ENCODE assay signal across 1 cellular context in the genomic region with DNA sequence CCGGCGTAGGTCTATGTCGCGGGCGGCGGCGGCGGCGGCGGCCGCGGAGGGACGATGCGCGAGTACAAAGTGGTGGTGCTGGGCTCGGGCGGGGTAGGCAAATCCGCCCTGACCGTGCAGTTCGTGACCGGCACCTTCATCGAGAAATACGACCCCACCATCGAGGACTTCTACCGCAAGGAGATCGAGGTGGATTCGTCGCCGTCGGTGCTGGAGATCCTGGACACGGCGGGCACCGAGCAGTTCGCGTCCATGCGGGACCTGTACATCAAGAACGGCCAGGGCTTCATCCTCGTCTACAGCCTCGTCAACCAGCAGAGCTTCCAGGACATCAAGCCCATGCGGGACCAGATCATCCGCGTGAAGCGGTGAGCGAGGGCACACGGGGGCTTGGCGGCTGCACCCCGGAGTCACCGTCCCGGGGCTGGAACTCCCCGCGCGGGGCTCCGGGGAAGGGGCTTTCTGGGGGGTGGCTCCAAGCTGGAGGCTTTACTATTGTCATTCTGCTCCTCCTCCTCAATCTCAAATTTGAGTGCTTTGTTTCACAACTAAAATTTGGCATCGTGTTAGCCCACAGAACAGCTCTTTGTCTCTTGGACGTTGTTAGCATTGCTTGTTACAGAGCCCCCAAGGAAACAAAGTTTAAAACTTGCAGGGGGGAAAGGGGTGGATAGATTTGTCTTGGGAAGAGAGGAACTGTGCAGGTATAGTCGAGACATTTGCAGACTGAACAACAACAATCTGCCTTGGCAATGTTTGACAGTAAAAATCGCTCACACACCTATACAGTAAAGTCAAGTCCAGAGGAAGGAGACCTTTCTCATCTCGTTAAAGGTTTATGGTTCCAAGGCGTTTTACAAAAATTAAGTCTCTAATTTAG.
TF ChIP-seq lines count a peak whose summit lies in the region.

No MANE protein-coding gene starts in this region.

TF ChIP-seq in HepG2, 621 proteins besides CTCF, POLR2A, EP300 and RAD21 (continued from another document and continues in another):
- TF ChIP-seq, protein P1, sequence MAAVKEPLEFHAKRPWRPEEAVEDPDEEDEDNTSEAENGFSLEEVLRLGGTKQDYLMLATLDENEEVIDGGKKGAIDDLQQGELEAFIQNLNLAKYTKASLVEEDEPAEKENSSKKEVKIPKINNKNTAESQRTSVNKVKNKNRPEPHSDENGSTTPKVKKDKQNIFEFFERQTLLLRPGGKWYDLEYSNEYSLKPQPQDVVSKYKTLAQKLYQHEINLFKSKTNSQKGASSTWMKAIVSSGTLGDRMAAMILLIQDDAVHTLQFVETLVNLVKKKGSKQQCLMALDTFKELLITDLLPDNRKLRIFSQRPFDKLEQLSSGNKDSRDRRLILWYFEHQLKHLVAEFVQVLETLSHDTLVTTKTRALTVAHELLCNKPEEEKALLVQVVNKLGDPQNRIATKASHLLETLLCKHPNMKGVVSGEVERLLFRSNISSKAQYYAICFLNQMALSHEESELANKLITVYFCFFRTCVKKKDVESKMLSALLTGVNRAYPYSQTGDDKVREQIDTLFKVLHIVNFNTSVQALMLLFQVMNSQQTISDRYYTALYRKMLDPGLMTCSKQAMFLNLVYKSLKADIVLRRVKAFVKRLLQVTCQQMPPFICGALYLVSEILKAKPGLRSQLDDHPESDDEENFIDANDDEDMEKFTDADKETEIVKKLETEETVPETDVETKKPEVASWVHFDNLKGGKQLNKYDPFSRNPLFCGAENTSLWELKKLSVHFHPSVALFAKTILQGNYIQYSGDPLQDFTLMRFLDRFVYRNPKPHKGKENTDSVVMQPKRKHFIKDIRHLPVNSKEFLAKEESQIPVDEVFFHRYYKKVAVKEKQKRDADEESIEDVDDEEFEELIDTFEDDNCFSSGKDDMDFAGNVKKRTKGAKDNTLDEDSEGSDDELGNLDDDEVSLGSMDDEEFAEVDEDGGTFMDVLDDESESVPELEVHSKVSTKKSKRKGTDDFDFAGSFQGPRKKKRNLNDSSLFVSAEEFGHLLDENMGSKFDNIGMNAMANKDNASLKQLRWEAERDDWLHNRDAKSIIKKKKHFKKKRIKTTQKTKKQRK (IDR thresholded peaks at IDR 0.05; ENCODE audit: low read length), result no peak
- no peak for TF ChIP-seq NFIC (IDR thresholded peaks at IDR 0.05; ENCODE audit: low read length)
- no peak for TF ChIP-seq SRSF9 (IDR thresholded peaks at IDR 0.05; ENCODE audit: borderline replicate concordance, insufficient read depth, low read depth, low read length, poor library complexity, severe bottlenecking)
- TF ChIP-seq POLR2AphosphoS5 (IDR thresholded peaks at IDR 0.05; ENCODE audit: low read depth, low read length), result no peak
- TF ChIP-seq DNMT1 (CRISPR knock-in tag; IDR thresholded peaks at IDR 0.05), result no peak
- TF ChIP-seq, protein P2, sequence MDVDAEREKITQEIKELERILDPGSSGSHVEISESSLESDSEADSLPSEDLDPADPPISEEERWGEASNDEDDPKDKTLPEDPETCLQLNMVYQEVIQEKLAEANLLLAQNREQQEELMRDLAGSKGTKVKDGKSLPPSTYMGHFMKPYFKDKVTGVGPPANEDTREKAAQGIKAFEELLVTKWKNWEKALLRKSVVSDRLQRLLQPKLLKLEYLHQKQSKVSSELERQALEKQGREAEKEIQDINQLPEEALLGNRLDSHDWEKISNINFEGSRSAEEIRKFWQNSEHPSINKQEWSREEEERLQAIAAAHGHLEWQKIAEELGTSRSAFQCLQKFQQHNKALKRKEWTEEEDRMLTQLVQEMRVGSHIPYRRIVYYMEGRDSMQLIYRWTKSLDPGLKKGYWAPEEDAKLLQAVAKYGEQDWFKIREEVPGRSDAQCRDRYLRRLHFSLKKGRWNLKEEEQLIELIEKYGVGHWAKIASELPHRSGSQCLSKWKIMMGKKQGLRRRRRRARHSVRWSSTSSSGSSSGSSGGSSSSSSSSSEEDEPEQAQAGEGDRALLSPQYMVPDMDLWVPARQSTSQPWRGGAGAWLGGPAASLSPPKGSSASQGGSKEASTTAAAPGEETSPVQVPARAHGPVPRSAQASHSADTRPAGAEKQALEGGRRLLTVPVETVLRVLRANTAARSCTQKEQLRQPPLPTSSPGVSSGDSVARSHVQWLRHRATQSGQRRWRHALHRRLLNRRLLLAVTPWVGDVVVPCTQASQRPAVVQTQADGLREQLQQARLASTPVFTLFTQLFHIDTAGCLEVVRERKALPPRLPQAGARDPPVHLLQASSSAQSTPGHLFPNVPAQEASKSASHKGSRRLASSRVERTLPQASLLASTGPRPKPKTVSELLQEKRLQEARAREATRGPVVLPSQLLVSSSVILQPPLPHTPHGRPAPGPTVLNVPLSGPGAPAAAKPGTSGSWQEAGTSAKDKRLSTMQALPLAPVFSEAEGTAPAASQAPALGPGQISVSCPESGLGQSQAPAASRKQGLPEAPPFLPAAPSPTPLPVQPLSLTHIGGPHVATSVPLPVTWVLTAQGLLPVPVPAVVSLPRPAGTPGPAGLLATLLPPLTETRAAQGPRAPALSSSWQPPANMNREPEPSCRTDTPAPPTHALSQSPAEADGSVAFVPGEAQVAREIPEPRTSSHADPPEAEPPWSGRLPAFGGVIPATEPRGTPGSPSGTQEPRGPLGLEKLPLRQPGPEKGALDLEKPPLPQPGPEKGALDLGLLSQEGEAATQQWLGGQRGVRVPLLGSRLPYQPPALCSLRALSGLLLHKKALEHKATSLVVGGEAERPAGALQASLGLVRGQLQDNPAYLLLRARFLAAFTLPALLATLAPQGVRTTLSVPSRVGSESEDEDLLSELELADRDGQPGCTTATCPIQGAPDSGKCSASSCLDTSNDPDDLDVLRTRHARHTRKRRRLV (CRISPR knock-in tag; IDR thresholded peaks at IDR 0.05), result no peak
- TF ChIP-seq ZNF329 (CRISPR knock-in tag; IDR thresholded peaks at IDR 0.05; ENCODE audit: low read depth), result 0 out of 2 replicates have a peak, but pooled peaks have one; percentile 14
- TF ChIP-seq RFXANK (CRISPR knock-in tag; IDR thresholded peaks at IDR 0.05), result no peak
- no peak for TF ChIP-seq ZNF616 (CRISPR knock-in tag; IDR thresholded peaks at IDR 0.05; ENCODE audit: low read depth)
- TF ChIP-seq, protein P3, sequence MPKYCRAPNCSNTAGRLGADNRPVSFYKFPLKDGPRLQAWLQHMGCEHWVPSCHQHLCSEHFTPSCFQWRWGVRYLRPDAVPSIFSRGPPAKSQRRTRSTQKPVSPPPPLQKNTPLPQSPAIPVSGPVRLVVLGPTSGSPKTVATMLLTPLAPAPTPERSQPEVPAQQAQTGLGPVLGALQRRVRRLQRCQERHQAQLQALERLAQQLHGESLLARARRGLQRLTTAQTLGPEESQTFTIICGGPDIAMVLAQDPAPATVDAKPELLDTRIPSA (CRISPR knock-in tag; IDR thresholded peaks at IDR 0.05; ENCODE audit: borderline replicate concordance), result no peak
- TF ChIP-seq TCF7 (IDR thresholded peaks at IDR 0.05; ENCODE audit: low read depth), result no peak
- no peak for TF ChIP-seq PCBP2 (optimal IDR thresholded peaks at IDR 0.05; ENCODE audit: low read depth, low read length, poor library complexity, severe bottlenecking)
- TF ChIP-seq ZBTB8A (CRISPR knock-in tag; IDR thresholded peaks at IDR 0.05; ENCODE audit: borderline replicate concordance, low read depth), result no peak
- TF ChIP-seq ZNF326 (CRISPR knock-in tag; IDR thresholded peaks at IDR 0.05; ENCODE audit: borderline replicate concordance), result no peak
- no peak for TF ChIP-seq CHD2 (IDR thresholded peaks at IDR 0.05; ENCODE audit: low read depth, low read length)
- no peak for TF ChIP-seq SPEN (CRISPR knock-in tag; IDR thresholded peaks at IDR 0.05; ENCODE audit: low read depth)
- TF ChIP-seq SAP130 (CRISPR knock-in tag; IDR thresholded peaks at IDR 0.05; ENCODE audit: low read depth), result peak; percentile 28; the same call in 1 of the 2 replicates
- no peak for TF ChIP-seq ZBTB1 (CRISPR knock-in tag; IDR thresholded peaks at IDR 0.05; ENCODE audit: borderline replicate concordance)
- no peak for TF ChIP-seq SKI (IDR thresholded peaks at IDR 0.05; ENCODE audit: partially characterized antibody)
- no peak for TF ChIP-seq PRDM15 (CRISPR knock-in tag; IDR thresholded peaks at IDR 0.05)
- TF ChIP-seq NR2F1 (CRISPR knock-in tag; IDR thresholded peaks at IDR 0.05), result no peak
- TF ChIP-seq SP4 (CRISPR knock-in tag; IDR thresholded peaks at IDR 0.05), result 0 out of 2 replicates have a peak, but pooled peaks have one; percentile 36
- TF ChIP-seq HNRNPLL (IDR thresholded peaks at IDR 0.05; ENCODE audit: low read depth, low read length, poor library complexity, severe bottlenecking), result peak; percentile 56
- no peak for TF ChIP-seq HDAC2 (CRISPR knock-in tag; IDR thresholded peaks at IDR 0.05)
- TF ChIP-seq KLF11 (CRISPR knock-in tag; IDR thresholded peaks at IDR 0.05), result no peak
- TF ChIP-seq NPAS2 (CRISPR knock-in tag; IDR thresholded peaks at IDR 0.05; ENCODE audit: borderline replicate concordance), result no peak
- no peak for TF ChIP-seq NFATC3 (CRISPR knock-in tag; IDR thresholded peaks at IDR 0.05)
- no peak for TF ChIP-seq POLR2AphosphoS2 (IDR thresholded peaks at IDR 0.05; ENCODE audit: low read depth, low read length)
- no peak for TF ChIP-seq SNAI1 (CRISPR knock-in tag; IDR thresholded peaks at IDR 0.05; ENCODE audit: borderline replicate concordance)
- TF ChIP-seq MED8 (CRISPR knock-in tag; IDR thresholded peaks at IDR 0.05; ENCODE audit: insufficient replicate concordance), result no peak
- no peak for TF ChIP-seq KDM6A (CRISPR knock-in tag; IDR thresholded peaks at IDR 0.05; ENCODE audit: low read depth)
- no peak for TF ChIP-seq MAFG (CRISPR knock-in tag; IDR thresholded peaks at IDR 0.05)
- TF ChIP-seq JARID2 (CRISPR knock-in tag; IDR thresholded peaks at IDR 0.05; ENCODE audit: insufficient replicate concordance), result no peak
- TF ChIP-seq ZNF331 (CRISPR knock-in tag; IDR thresholded peaks at IDR 0.05), result no peak
- no peak for TF ChIP-seq ZNF431 (CRISPR knock-in tag; IDR thresholded peaks at IDR 0.05; ENCODE audit: borderline replicate concordance, low read depth)
- TF ChIP-seq, protein P4, sequence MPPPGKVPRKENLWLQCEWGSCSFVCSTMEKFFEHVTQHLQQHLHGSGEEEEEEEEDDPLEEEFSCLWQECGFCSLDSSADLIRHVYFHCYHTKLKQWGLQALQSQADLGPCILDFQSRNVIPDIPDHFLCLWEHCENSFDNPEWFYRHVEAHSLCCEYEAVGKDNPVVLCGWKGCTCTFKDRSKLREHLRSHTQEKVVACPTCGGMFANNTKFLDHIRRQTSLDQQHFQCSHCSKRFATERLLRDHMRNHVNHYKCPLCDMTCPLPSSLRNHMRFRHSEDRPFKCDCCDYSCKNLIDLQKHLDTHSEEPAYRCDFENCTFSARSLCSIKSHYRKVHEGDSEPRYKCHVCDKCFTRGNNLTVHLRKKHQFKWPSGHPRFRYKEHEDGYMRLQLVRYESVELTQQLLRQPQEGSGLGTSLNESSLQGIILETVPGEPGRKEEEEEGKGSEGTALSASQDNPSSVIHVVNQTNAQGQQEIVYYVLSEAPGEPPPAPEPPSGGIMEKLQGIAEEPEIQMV (CRISPR knock-in tag; IDR thresholded peaks at IDR 0.05; ENCODE audit: low read depth), result no peak
- no peak for TF ChIP-seq LCORL (IDR thresholded peaks at IDR 0.05)
- no peak for TF ChIP-seq LCORL (CRISPR knock-in tag; IDR thresholded peaks at IDR 0.05)
- TF ChIP-seq ZBTB3 (CRISPR knock-in tag; IDR thresholded peaks at IDR 0.05; ENCODE audit: borderline replicate concordance, low read depth), result no peak
- no peak for TF ChIP-seq ZBTB25 (CRISPR knock-in tag; IDR thresholded peaks at IDR 0.05)
- no peak for TF ChIP-seq ZNF83 (CRISPR knock-in tag; IDR thresholded peaks at IDR 0.05; ENCODE audit: borderline replicate concordance)
- peak; percentile 27; the same call in 1 of the 2 replicates for TF ChIP-seq GABPB1 (CRISPR knock-in tag; IDR thresholded peaks at IDR 0.05)
- no peak for TF ChIP-seq ZNF557 (CRISPR knock-in tag; IDR thresholded peaks at IDR 0.05)
- TF ChIP-seq NR3C1 (CRISPR knock-in tag; IDR thresholded peaks at IDR 0.05), result no peak
- no peak; the same call in 1 of the 2 replicates for TF ChIP-seq MAX (IDR thresholded peaks at IDR 0.05)
- TF ChIP-seq ZNF556 (CRISPR knock-in tag; IDR thresholded peaks at IDR 0.05; ENCODE audit: borderline replicate concordance), result no peak
- TF ChIP-seq ZNF232 (CRISPR knock-in tag; IDR thresholded peaks at IDR 0.05; ENCODE audit: borderline replicate concordance), result no peak
- TF ChIP-seq ZNF703 (CRISPR knock-in tag; IDR thresholded peaks at IDR 0.05; ENCODE audit: borderline replicate concordance), result no peak
- TF ChIP-seq SOX6 (IDR thresholded peaks at IDR 0.05), result no peak
- TF ChIP-seq SOX6 (CRISPR knock-in tag; IDR thresholded peaks at IDR 0.05), result peak; percentile 19; the same call in 1 of the 2 replicates
- TF ChIP-seq FOSL1 (CRISPR knock-in tag; IDR thresholded peaks at IDR 0.05; ENCODE audit: borderline replicate concordance), result no peak
- no peak for TF ChIP-seq SIX1 (CRISPR knock-in tag; IDR thresholded peaks at IDR 0.05; ENCODE audit: borderline replicate concordance)
- no peak for TF ChIP-seq TAF15 (IDR thresholded peaks at IDR 0.05; ENCODE audit: low read depth, low read length, poor library complexity, severe bottlenecking)
